ENCODE assay signal across 2 cellular contexts in the genomic region with DNA sequence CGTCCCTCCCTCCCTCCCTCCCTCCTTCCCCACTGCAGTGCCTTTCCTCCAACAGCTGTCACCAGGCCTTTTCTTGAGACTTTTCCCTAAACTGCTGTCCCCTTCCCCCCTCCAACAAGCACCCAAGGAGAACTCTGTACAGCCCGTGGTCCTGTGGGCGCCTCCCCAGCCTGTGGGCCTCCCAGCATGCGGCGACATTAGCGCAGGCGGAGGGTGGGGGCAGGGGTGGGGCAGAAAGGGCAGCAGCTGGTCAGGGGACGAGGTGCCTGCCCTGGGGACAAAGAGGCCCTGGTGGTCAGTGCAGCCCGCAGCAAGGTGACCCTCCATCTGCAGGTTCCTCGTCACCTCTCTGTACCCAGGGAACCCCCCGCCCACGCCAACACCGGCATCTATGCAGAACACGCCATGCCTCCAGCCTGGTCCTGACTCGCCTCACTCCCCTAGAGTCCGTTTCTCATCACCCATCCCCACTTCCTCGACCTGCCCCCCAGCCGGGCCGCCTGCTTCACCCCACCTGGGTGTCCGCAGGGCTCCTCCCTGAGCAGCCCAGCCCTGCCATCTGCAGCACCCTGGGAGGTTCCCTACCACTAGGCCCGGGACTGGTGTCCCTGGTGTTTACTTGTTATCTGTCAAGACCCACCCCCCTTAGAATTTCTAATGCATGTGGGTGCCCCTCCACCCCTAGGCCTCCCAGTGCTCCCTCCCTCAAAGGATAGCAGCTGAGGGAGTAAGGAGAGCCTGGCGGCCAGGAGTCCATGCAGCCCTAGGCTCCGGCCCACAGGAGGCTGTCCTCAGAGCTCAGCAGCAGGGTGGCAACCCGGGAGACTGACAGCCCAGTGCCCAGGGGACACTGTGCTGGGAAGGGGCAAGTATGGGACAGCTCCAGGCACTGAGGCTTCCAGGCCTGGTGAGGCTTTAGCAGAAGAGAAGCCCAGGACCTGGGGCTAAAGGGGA.
TF ChIP-seq lines count a peak whose summit lies in the region.

No MANE protein-coding gene starts in this region.

TF ChIP-seq in HEK293, 187 proteins besides CTCF, POLR2A, EP300 and RAD21 (continued from another document):
- TF ChIP-seq, protein P1, sequence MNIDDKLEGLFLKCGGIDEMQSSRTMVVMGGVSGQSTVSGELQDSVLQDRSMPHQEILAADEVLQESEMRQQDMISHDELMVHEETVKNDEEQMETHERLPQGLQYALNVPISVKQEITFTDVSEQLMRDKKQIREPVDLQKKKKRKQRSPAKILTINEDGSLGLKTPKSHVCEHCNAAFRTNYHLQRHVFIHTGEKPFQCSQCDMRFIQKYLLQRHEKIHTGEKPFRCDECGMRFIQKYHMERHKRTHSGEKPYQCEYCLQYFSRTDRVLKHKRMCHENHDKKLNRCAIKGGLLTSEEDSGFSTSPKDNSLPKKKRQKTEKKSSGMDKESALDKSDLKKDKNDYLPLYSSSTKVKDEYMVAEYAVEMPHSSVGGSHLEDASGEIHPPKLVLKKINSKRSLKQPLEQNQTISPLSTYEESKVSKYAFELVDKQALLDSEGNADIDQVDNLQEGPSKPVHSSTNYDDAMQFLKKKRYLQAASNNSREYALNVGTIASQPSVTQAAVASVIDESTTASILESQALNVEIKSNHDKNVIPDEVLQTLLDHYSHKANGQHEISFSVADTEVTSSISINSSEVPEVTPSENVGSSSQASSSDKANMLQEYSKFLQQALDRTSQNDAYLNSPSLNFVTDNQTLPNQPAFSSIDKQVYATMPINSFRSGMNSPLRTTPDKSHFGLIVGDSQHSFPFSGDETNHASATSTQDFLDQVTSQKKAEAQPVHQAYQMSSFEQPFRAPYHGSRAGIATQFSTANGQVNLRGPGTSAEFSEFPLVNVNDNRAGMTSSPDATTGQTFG (tag by site-specific recombination; IDR thresholded peaks at IDR 0.05; ENCODE audit: borderline replicate concordance), result no peak
- TF ChIP-seq ZNF768 (tag by site-specific recombination; IDR thresholded peaks at IDR 0.05) (no peak), GLIS1 (tag by site-specific recombination; IDR thresholded peaks at IDR 0.05) (peak; percentile 91)

TF ChIP-seq in K562, 482 proteins besides CTCF, POLR2A, EP300 and RAD21 (continued from another document):
- TF ChIP-seq, protein P2, sequence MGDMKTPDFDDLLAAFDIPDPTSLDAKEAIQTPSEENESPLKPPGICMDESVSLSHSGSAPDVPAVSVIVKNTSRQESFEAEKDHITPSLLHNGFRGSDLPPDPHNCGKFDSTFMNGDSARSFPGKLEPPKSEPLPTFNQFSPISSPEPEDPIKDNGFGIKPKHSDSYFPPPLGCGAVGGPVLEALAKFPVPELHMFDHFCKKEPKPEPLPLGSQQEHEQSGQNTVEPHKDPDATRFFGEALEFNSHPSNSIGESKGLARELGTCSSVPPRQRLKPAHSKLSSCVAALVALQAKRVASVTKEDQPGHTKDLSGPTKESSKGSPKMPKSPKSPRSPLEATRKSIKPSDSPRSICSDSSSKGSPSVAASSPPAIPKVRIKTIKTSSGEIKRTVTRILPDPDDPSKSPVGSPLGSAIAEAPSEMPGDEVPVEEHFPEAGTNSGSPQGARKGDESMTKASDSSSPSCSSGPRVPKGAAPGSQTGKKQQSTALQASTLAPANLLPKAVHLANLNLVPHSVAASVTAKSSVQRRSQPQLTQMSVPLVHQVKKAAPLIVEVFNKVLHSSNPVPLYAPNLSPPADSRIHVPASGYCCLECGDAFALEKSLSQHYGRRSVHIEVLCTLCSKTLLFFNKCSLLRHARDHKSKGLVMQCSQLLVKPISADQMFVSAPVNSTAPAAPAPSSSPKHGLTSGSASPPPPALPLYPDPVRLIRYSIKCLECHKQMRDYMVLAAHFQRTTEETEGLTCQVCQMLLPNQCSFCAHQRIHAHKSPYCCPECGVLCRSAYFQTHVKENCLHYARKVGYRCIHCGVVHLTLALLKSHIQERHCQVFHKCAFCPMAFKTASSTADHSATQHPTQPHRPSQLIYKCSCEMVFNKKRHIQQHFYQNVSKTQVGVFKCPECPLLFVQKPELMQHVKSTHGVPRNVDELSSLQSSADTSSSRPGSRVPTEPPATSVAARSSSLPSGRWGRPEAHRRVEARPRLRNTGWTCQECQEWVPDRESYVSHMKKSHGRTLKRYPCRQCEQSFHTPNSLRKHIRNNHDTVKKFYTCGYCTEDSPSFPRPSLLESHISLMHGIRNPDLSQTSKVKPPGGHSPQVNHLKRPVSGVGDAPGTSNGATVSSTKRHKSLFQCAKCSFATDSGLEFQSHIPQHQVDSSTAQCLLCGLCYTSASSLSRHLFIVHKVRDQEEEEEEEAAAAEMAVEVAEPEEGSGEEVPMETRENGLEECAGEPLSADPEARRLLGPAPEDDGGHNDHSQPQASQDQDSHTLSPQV (IDR thresholded peaks at IDR 0.05), result peak; percentile 50; the same call in 1 of the 2 replicates
- TF ChIP-seq RBM14 (IDR thresholded peaks at IDR 0.05; ENCODE audit: borderline replicate concordance, insufficient read depth, low read depth, low read length) (no peak), ZKSCAN3 (CRISPR knock-in tag; IDR thresholded peaks at IDR 0.05) (no peak), ZBTB7A (IDR thresholded peaks at IDR 0.05; ENCODE audit: borderline replicate concordance, control insufficient read depth, low read depth, low read length) (0 out of 2 replicates have a peak, but pooled peaks have one; percentile 7), ZNF311 (CRISPR knock-in tag; IDR thresholded peaks at IDR 0.05) (0 out of 2 replicates have a peak, but pooled peaks have one; percentile 24), HLTF (IDR thresholded peaks at IDR 0.05) (no peak), ZNF431 (CRISPR knock-in tag; IDR thresholded peaks at IDR 0.05) (no peak), TBP (optimal IDR thresholded peaks at IDR 0.05; ENCODE audit: low read depth, low read length) (peak; percentile 1), RBFOX2 (IDR thresholded peaks at IDR 0.05; ENCODE audit: low read depth, low read length) (peak; percentile 10; the same call in 1 of the 2 replicates), RNF2 (IDR thresholded peaks at IDR 0.05) (peak; percentile 33; the same call in 1 of the 2 replicates)
- TF ChIP-seq, protein P3, sequence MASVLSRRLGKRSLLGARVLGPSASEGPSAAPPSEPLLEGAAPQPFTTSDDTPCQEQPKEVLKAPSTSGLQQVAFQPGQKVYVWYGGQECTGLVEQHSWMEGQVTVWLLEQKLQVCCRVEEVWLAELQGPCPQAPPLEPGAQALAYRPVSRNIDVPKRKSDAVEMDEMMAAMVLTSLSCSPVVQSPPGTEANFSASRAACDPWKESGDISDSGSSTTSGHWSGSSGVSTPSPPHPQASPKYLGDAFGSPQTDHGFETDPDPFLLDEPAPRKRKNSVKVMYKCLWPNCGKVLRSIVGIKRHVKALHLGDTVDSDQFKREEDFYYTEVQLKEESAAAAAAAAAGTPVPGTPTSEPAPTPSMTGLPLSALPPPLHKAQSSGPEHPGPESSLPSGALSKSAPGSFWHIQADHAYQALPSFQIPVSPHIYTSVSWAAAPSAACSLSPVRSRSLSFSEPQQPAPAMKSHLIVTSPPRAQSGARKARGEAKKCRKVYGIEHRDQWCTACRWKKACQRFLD (CRISPR knock-in tag; IDR thresholded peaks at IDR 0.05), result peak; percentile 21; the same call in 1 of the 2 replicates
- TF ChIP-seq, protein P4, sequence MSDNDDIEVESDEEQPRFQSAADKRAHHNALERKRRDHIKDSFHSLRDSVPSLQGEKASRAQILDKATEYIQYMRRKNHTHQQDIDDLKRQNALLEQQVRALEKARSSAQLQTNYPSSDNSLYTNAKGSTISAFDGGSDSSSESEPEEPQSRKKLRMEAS (CRISPR knock-in tag; IDR thresholded peaks at IDR 0.05), result peak; percentile 17; the same call in 1 of the 2 replicates
- TF ChIP-seq, protein P5, sequence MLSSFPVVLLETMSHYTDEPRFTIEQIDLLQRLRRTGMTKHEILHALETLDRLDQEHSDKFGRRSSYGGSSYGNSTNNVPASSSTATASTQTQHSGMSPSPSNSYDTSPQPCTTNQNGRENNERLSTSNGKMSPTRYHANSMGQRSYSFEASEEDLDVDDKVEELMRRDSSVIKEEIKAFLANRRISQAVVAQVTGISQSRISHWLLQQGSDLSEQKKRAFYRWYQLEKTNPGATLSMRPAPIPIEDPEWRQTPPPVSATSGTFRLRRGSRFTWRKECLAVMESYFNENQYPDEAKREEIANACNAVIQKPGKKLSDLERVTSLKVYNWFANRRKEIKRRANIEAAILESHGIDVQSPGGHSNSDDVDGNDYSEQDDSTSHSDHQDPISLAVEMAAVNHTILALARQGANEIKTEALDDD (IDR thresholded peaks at IDR 0.05), result no peak
- TF ChIP-seq, protein P6, sequence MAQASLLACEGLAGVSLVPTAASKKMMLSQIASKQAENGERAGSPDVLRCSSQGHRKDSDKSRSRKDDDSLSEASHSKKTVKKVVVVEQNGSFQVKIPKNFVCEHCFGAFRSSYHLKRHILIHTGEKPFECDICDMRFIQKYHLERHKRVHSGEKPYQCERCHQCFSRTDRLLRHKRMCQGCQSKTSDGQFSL (CRISPR knock-in tag; IDR thresholded peaks at IDR 0.05), result no peak
- TF ChIP-seq, protein P6 (tag; IDR thresholded peaks at IDR 0.05), result 0 out of 4 replicates have a peak, but pooled peaks of 1 of the 2 experiments have one; percentile 4
